18 cellular contexts compared by ENCODE assay signal in the genomic region with DNA sequence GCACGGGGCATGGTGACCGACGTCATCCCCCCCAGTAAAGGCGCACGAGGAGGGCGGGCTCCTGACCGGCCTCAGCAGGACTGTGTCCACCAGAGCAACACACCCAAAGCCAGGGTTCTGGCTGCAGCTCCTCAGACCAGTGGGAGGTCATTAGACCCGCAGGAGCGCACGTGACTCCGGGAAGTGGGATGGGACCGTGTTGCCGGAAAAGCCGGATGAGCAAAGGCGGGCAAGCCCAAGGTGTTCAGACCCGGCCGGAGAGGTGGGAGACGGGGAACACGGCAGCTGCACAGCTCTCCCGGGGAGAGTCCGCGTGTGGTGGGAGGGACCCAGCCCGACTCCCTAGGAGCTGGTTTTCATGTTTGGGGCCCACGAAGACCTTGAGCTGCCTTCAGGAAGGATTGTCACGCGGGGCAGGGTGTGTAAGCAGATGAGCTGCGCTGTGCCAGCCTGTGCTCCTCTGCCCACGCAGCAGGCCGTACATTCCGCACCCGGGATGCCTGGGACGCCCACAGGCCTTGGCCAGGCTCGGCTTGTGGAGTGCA. TPM values are rescaled to one million over a fixed set of nuclear protein-coding genes. Genes with fewer than 3 reads are reported as not detected.
A peak's percentile ranks its signal among the peaks of the same experiment; 100 is the strongest.
DNase-seq lines count a peak whose midpoint lies in the region; ATAC-seq and TF ChIP-seq lines count a peak whose summit lies in the region.
"Had no signal": no experiment of that assay in that cellular context is flagged by ENCODE, and none has a peak within 500 bp of the region (broad histone marks: within the 10 kb centered on the region; RNA-seq: fewer than 3 reads in every experiment).

No MANE protein-coding gene starts in this region.

- in situ Hi-C loops in mammary epithelial cell (cut with MboI; ENCODE audit: low sequenced_read_pairs in 2 of 2), result no loop called here

- BruUV-seq in mammary epithelial cell (replicated peaks; lab: Mats Ljungman, UMichigan) (no TSS peak), OCI-LY7 (replicated peaks; lab: Mats Ljungman, UMichigan) (no TSS peak)

- WGBS in mammary epithelial cell (ENCODE audit: low coverage, missing lambda C conversion rate), result 54% methylated on average over 18 of the region's 33 CpGs
- 54 to 56% methylated on average over 17 to 33 of the region's 33 CpGs for WGBS in testis, 2 donors

- H3K27ac Mint-ChIP-seq in activated CD4-positive, alpha-beta T cell treated with anti-CD3 and anti-CD28 coated beads, Interleukin-2, amount 10 ng/mL, durations not matched to agents 7 days and 5 days, result peak overlapping the region; percentile 11
- no peak overlapping the region for H3K27ac Mint-ChIP-seq in activated CD4-positive, alpha-beta T cell treated with anti-CD3 and anti-CD28 coated beads for 36 hours
- H3K27ac Mint-ChIP-seq: IgD-negative memory B cell had no signal

- TF ChIP-seq POLR2A in testis (IDR thresholded peaks at IDR 0.05), result no peak

- peak overlapping the region; percentile 17 for H2AFZ ChIP-seq in mammary epithelial cell (ENCODE audit: low read depth, low read length)
- H2AFZ ChIP-seq in OCI-LY7 (ENCODE audit: low read length), result no peak overlapping the region

- H3K4me3 ChIP-seq in mammary epithelial cell (replicated peaks in 1 of 3; ENCODE audit: insufficient read depth in 1 of 3, low read depth in 2 of 3, low read length in 3 of 3) (no peak overlapping the region), mucosa of descending colon (no peak overlapping the region), testis (no peak overlapping the region), OCI-LY7 (ENCODE audit: low read depth, low read length, poor library complexity, severe bottlenecking) (no peak overlapping the region)
- H3K4me3 ChIP-seq: HAP-1, SJSA1 had no signal

- H3K4me1 Mint-ChIP-seq in activated CD4-positive, alpha-beta T cell treated with anti-CD3 and anti-CD28 coated beads, Interleukin-2, amount 10 ng/mL, durations not matched to agents 7 days and 5 days, result no peaks in the 10 kb centered on the region
- peaks cover 3% of the 10 kb centered on the region for H3K4me1 Mint-ChIP-seq in activated CD4-positive, alpha-beta T cell treated with anti-CD3 and anti-CD28 coated beads for 36 hours

- H3K9me3 Mint-ChIP-seq in activated CD4-positive, alpha-beta T cell treated with anti-CD3 and anti-CD28 coated beads, Interleukin-2, amount 10 ng/mL, durations not matched to agents 7 days and 5 days, result no peaks in the 10 kb centered on the region
- H3K9me3 Mint-ChIP-seq in activated CD4-positive, alpha-beta T cell treated with anti-CD3 and anti-CD28 coated beads for 36 hours (ENCODE audit: low read depth), result no peaks in the 10 kb centered on the region
- H3K9me3 Mint-ChIP-seq: IgD-negative memory B cell had no signal

- H3K27ac ChIP-seq in mammary epithelial cell (ENCODE audit: insufficient read depth, low read depth, low read length) (no peak overlapping the region), testis (peak overlapping the region; percentile 66 to 68), OCI-LY7 (ENCODE audit: low read depth, low read length, poor library complexity, severe bottlenecking) (no peak overlapping the region)
- H3K27ac ChIP-seq: C4-2B, SJSA1 had no signal

- no peaks in the 10 kb centered on the region for H3K9me2 ChIP-seq in OCI-LY7 (ENCODE audit: insufficient read depth, low read length)

- H3K9ac ChIP-seq in mammary epithelial cell (ENCODE audit: insufficient read depth, low read length), result no peak overlapping the region

- H3K36me3 Mint-ChIP-seq in activated CD4-positive, alpha-beta T cell treated with anti-CD3 and anti-CD28 coated beads, Interleukin-2, amount 10 ng/mL, durations not matched to agents 7 days and 5 days (ENCODE audit: low read depth), result no peaks in the 10 kb centered on the region
- H3K36me3 Mint-ChIP-seq in activated CD4-positive, alpha-beta T cell treated with anti-CD3 and anti-CD28 coated beads for 36 hours (ENCODE audit: low read depth), result no peaks in the 10 kb centered on the region
- H3K36me3 Mint-ChIP-seq: IgD-negative memory B cell had no signal

- DNase-seq in activated CD4-positive, alpha-beta T cell treated with anti-CD3 and anti-CD28 coated beads, Interleukin-2, amount 10 ng/mL, durations not matched to agents 7 days and 5 days, result no peak
- DNase-seq in activated CD4-positive, alpha-beta T cell treated with anti-CD3 and anti-CD28 coated beads for 36 hours, result no peak
- DNase-seq in mammary epithelial cell (no peak), mucosa of descending colon (peak in 2 of 3 donors; percentile 11 to 41), testis (peak; percentile 84), OCI-LY7 (ENCODE audit: low spot score) (no peak), GM19238 (ENCODE audit: insufficient read length, low spot score) (no peak)
- DNase-seq: DMS153, NCI-H1694 treated with DMSO at 0.1 percent for 48 hours, NCI-H446, NCI-H748 treated with DMSO at 0.1 percent for 48 hours, OCI-M1, RPMI8226 had no signal

- no peaks in the 10 kb centered on the region for H3K36me3 ChIP-seq in mammary epithelial cell (ENCODE audit: insufficient read depth, low read length)
- H3K36me3 ChIP-seq in mucosa of descending colon (ENCODE audit: low read depth), result no peaks in the 10 kb centered on the region
- H3K36me3 ChIP-seq in testis (ENCODE audit: low read depth, missing control alignments), result no peaks in the 10 kb centered on the region
- H3K36me3 ChIP-seq in OCI-LY7 (ENCODE audit: insufficient read depth, low read length), result no peaks in the 10 kb centered on the region
- H3K36me3 ChIP-seq: HAP-1, SJSA1 had no signal

- no peak overlapping the region for H3K4me3 Mint-ChIP-seq in activated CD4-positive, alpha-beta T cell treated with anti-CD3 and anti-CD28 coated beads, Interleukin-2, amount 10 ng/mL, durations not matched to agents 7 days and 5 days
- H3K4me3 Mint-ChIP-seq in activated CD4-positive, alpha-beta T cell treated with anti-CD3 and anti-CD28 coated beads for 36 hours, result no peak overlapping the region
- H3K4me3 Mint-ChIP-seq: IgD-negative memory B cell had no signal

- intact Hi-C loops in activated CD4-positive, alpha-beta T cell treated with anti-CD3 and anti-CD28 coated beads for 36 hours (cut with DNase I, micrococcal nuclease), result no loop called here
- intact Hi-C loops in mammary epithelial cell (cut with micrococcal nuclease), result no loop called here
- intact Hi-C loops in mucosa of descending colon (cut with DNase I, micrococcal nuclease), result no loop called here
- intact Hi-C loops in testis (cut with DNase I; ENCODE audit: low total_unique reads), result no loop called here
- intact Hi-C loops in OCI-LY7 (cut with micrococcal nuclease; ENCODE audit: unreplicated experiment), result no loop called here

- H3K79me2 ChIP-seq in mammary epithelial cell (ENCODE audit: insufficient read depth, low read length) (no peaks in the 10 kb centered on the region), OCI-LY7 (ENCODE audit: insufficient read depth, low read depth, low read length) (no peaks in the 10 kb centered on the region)

- ATAC-seq in activated CD4-positive, alpha-beta T cell treated with anti-CD3 and anti-CD28 coated beads for 36 hours, result no peak
- ATAC-seq in mucosa of descending colon (no peak), HG03442 (IDR thresholded peaks at IDR 0.05; ENCODE audit: unreplicated experiment) (no peak)

- CTCF ChIA-PET in activated CD4-positive, alpha-beta T cell treated with anti-CD3 and anti-CD28 coated beads, Interleukin-2, amount 10 ng/mL, durations not matched to agents 7 days and 5 days (lab: Charles Lee), result interaction anchor here (1.0 to 1.3 kb wide), 2 partner anchors 15 to 65 kb away, joined by 3 to 7 read pairs; no protein-coding TSS in a partner anchor
- CTCF ChIA-PET in activated CD4-positive, alpha-beta T cell treated with anti-CD3 and anti-CD28 coated beads for 36 hours (lab: Charles Lee), result no interaction called here
- CTCF ChIA-PET in mammary epithelial cell (lab: Charles Lee; ENCODE audit: low non-redundant PET), result no interaction called here
- CTCF ChIA-PET in OCI-LY7 (lab: Charles Lee; ENCODE audit: unreplicated experiment), result no interaction called here

- POLR2A ChIA-PET in activated CD4-positive, alpha-beta T cell treated with anti-CD3 and anti-CD28 coated beads, Interleukin-2, amount 10 ng/mL, durations not matched to agents 7 days and 5 days (lab: Charles Lee), result no interaction called here
- POLR2A ChIA-PET in activated CD4-positive, alpha-beta T cell treated with anti-CD3 and anti-CD28 coated beads for 36 hours (lab: Charles Lee), result no interaction called here
- POLR2A ChIA-PET in OCI-LY7 (lab: Charles Lee), result no interaction called here

- H3K4me2 ChIP-seq in mammary epithelial cell (ENCODE audit: insufficient read depth, low read depth, low read length), result no peak overlapping the region
- no peak overlapping the region for H3K4me2 ChIP-seq in OCI-LY7 (ENCODE audit: low read length)

- H3K9me3 ChIP-seq in mammary epithelial cell (replicated peaks; ENCODE audit: insufficient read depth, low read length), result no peaks in the 10 kb centered on the region
- H3K9me3 ChIP-seq in mucosa of descending colon, result no peaks in the 10 kb centered on the region
- no peaks in the 10 kb centered on the region for H3K9me3 ChIP-seq in testis
- H3K9me3 ChIP-seq in OCI-LY7 (ENCODE audit: low read length), result no peaks in the 10 kb centered on the region
- H3K9me3 ChIP-seq: HAP-1, SJSA1 had no signal

- H3K27me3 ChIP-seq in mammary epithelial cell (ENCODE audit: insufficient read depth, low read length) (no peaks in the 10 kb centered on the region), testis (no peaks in the 10 kb centered on the region)
- H3K27me3 ChIP-seq: SJSA1 had no signal

- H3K4me1 ChIP-seq in mammary epithelial cell (ENCODE audit: insufficient read depth, low read length) (peaks cover 2% of the 10 kb centered on the region), mucosa of descending colon (ENCODE audit: low read depth) (no peaks in the 10 kb centered on the region), testis (peaks cover 21% of the 10 kb centered on the region), OCI-LY7 (ENCODE audit: insufficient read depth, low read length, poor library complexity, severe bottlenecking) (no peaks in the 10 kb centered on the region)
- H3K4me1 ChIP-seq: HAP-1, SJSA1 had no signal

- TF ChIP-seq CTCF in mammary epithelial cell (conservative IDR thresholded peaks at IDR 0.05 in 1 of 2, IDR thresholded peaks at IDR 0.05 in 1 of 2; ENCODE audit: extremely low read depth in 1 of 2, insufficient read depth in 1 of 2, low read depth in 1 of 2, low read length in 2 of 2) (no peak), mucosa of descending colon (IDR thresholded peaks at IDR 0.05) (no peak), testis (IDR thresholded peaks at IDR 0.05) (no peak), OCI-LY7 (conservative IDR thresholded peaks at IDR 0.05; ENCODE audit: low read length) (no peak)

- H3K27me3 Mint-ChIP-seq in activated CD4-positive, alpha-beta T cell treated with anti-CD3 and anti-CD28 coated beads, Interleukin-2, amount 10 ng/mL, durations not matched to agents 7 days and 5 days, result peaks cover 2% of the 10 kb centered on the region
- H3K27me3 Mint-ChIP-seq in activated CD4-positive, alpha-beta T cell treated with anti-CD3 and anti-CD28 coated beads for 36 hours, result no peaks in the 10 kb centered on the region

- no peaks in the 10 kb centered on the region for H4K20me1 ChIP-seq in mammary epithelial cell (ENCODE audit: insufficient read depth, low read length)
- H4K20me1 ChIP-seq in OCI-LY7 (ENCODE audit: insufficient read depth, low read length), result no peaks in the 10 kb centered on the region

- dilution Hi-C loops in mammary epithelial cell (cut with HindIII; ENCODE audit: low sequenced_read_pairs), result no loop called here

RNA-seq across cellular contexts. Expression of a gene that starts 20.6 kb away (rescaled TPM):
- 10 to 100 TPM; 61.7 to 76.9 TPM for total RNA-seq in activated CD4-positive, alpha-beta T cell treated with anti-CD3 and anti-CD28 coated beads, Interleukin-2, amount 10 ng/mL, durations not matched to agents 7 days and 5 days
- total RNA-seq in activated CD4-positive, alpha-beta T cell treated with anti-CD3 and anti-CD28 coated beads for 36 hours, result 10 to 100 TPM; 40.2 to 58.7 TPM
- total RNA-seq in mammary epithelial cell (10 to 100 TPM; 36.3 to 37.3 TPM), mucosa of descending colon (10 to 100 TPM; 57.7 to 86.8 (median 61.9) TPM), testis (10 to 100 TPM; 58.0 to 69.8 TPM), OCI-LY7 (2022) (54.7 and 62.5 TPM in 2 replicates)
- polyA plus RNA-seq in mammary epithelial cell (18.3 TPM), testis (ENCODE audit: insufficient read depth, low read depth, low replicate concordance) (46.4 TPM)
- 113 TPM for polyA minus RNA-seq in mammary epithelial cell
- total RNA-seq in OCI-LY7 (2014; rRNA removed; shearing (Covaris generic)), result 29.9 and 37.4 TPM in 2 replicates

Comparison
In these comparisons a context has a peak if more than half of its experiments do, and no peak if none do; other contexts are left out.
1. DNase-seq: peak in mucosa of descending colon (2 of 3) and testis (single experiment); none in activated CD4-positive, alpha-beta T cell treated with anti-CD3 and anti-CD28 coated beads, Interleukin-2, amount 10 ng/mL, durations not matched to agents 7 days and 5 days (single experiment), activated CD4-positive, alpha-beta T cell treated with anti-CD3 and anti-CD28 coated beads for 36 hours (single experiment), mammary epithelial cell (single experiment), OCI-LY7 (single experiment) and GM19238 (single experiment).
2. H3K27ac ChIP-seq: peak in testis (2 of 2); none in mammary epithelial cell (single experiment) and OCI-LY7 (single experiment).